Comparison of ENCODE assay signal across 8 cellular contexts in the genomic region with DNA sequence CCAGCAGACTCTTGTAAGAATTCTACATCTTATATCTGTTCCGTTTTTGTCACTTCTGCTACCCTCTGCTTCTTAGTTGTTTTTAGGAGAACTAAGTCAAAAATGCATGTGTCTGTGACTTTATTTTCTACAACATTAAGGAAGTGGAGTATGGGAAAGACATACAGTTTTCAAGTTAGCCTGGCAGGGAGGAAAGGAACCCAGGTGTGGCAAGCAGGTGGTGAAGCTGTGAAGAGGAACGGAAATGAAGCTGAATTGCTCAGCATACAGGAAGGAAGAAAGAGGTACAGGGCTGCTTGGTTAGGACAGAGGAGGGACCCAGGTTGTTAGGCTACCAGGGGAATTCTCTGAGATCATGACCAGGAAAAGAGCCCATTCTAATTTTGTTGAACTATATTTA. TPM values are rescaled to one million over a fixed set of nuclear protein-coding genes. Genes with fewer than 3 reads are reported as not detected.
DNase-seq lines count a peak whose midpoint lies in the region; ATAC-seq and TF ChIP-seq lines count a peak whose summit lies in the region.

No MANE protein-coding gene starts in this region.

- no peaks in the 10 kb centered on the region for H3K36me3 ChIP-seq in lower lobe of right lung
- no peaks in the 10 kb centered on the region for H3K36me3 ChIP-seq in ovary
- H3K36me3 ChIP-seq in SJCRH30: no peaks in the 10 kb centered on the region

- no peaks in the 10 kb centered on the region for H3K27me3 ChIP-seq in lower lobe of right lung (ENCODE audit: low read depth)
- H3K27me3 ChIP-seq in ovary: no peaks in the 10 kb centered on the region
- no peaks in the 10 kb centered on the region for H3K27me3 ChIP-seq in SJCRH30

- H3K27ac ChIP-seq in lower lobe of right lung: peak overlapping the region; percentile 61
- H3K27ac ChIP-seq in ovary: no peak overlapping the region
- H3K27ac ChIP-seq in SJCRH30: no peak overlapping the region

- ATAC-seq in GM21526 (IDR thresholded peaks at IDR 0.05; ENCODE audit: low FRiP score, unreplicated experiment) (peak; percentile 45), lower lobe of right lung (peak; percentile 48 to 74)

- H3K4me3 ChIP-seq in lower lobe of right lung (peak overlapping the region; percentile 41), ovary (no peak overlapping the region), SJCRH30 (no peak overlapping the region)

- H3K9me3 ChIP-seq in lower lobe of right lung (no peaks in the 10 kb centered on the region), ovary (no peaks in the 10 kb centered on the region), SJCRH30 (replicated peaks) (no peaks in the 10 kb centered on the region)

- peak overlapping the region; percentile 97 for H3K27ac Mint-ChIP-seq in T-helper 2 cell treated with Interferon-gamma antibody and Interleukin-4, amounts not matched to agents 5 μg/mL and 100 μg/mL, for 36 hours

- H3K4me1 Mint-ChIP-seq in T-helper 2 cell treated with Interferon-gamma antibody and Interleukin-4, amounts not matched to agents 5 μg/mL and 100 μg/mL, for 36 hours (ENCODE audit: low read depth): peaks cover 72% of the 10 kb centered on the region

- no peaks in the 10 kb centered on the region for H3K9me3 Mint-ChIP-seq in T-helper 2 cell treated with Interferon-gamma antibody and Interleukin-4, amounts not matched to agents 5 μg/mL and 100 μg/mL, for 36 hours

- TF ChIP-seq EP300 in ovary (IDR thresholded peaks at IDR 0.05): no peak

- intact Hi-C loops in lower lobe of right lung (cut with DNase I) (no loop called here), ovary (cut with DNase I) (no loop called here)

- WGBS in ovary, 3 donors: 84 to 86% (median 86%) methylated on average over 2 of the region's 2 CpGs

- no peaks in the 10 kb centered on the region for H3K27me3 Mint-ChIP-seq in T-helper 2 cell treated with Interferon-gamma antibody and Interleukin-4, amounts not matched to agents 5 μg/mL and 100 μg/mL, for 36 hours (ENCODE audit: low read depth)

- H3K4me3 Mint-ChIP-seq in T-helper 2 cell treated with Interferon-gamma antibody and Interleukin-4, amounts not matched to agents 5 μg/mL and 100 μg/mL, for 36 hours: peak overlapping the region; percentile 82

- no peak for TF ChIP-seq CTCF in lower lobe of right lung (IDR thresholded peaks at IDR 0.05)
- TF ChIP-seq CTCF in ovary (IDR thresholded peaks at IDR 0.05): no peak

- H3K36me3 Mint-ChIP-seq in T-helper 2 cell treated with Interferon-gamma antibody and Interleukin-4, amounts not matched to agents 5 μg/mL and 100 μg/mL, for 36 hours (ENCODE audit: low read depth): peaks cover 41% of the 10 kb centered on the region

- DNase-seq in DMS53 (lab: John Stamatoyannopoulos, UW) (peak; percentile 66), lower lobe of right lung (no peak), globus pallidus (ENCODE audit: low spot score) (no peak), ovary (no peak), SJCRH30 (no peak), COR-L47 (lab: John Stamatoyannopoulos, UW) (no peak)
- no peak for DNase-seq in T-helper 2 cell treated with Interferon-gamma antibody and Interleukin-4, amounts not matched to agents 5 μg/mL and 100 μg/mL, for 36 hours (ENCODE audit: low spot score)

- TF ChIP-seq POLR2A in ovary (IDR thresholded peaks at IDR 0.05): no peak

- H3K4me1 ChIP-seq in lower lobe of right lung (peaks cover 64% of the 10 kb centered on the region), ovary (ENCODE audit: insufficient read depth) (peaks cover 1% of the 10 kb centered on the region), SJCRH30 (no peaks in the 10 kb centered on the region)

RNA-seq across cellular contexts. Expression of gene GPRIN3, which starts 9.4 kb away (rescaled TPM):
- total RNA-seq in lower lobe of right lung: 34.2 TPM
- total RNA-seq in ovary: 1 to 10 TPM; 2.7 to 6.8 (median 3.9) TPM
- 1 to 10 TPM; 1.0 to 1.7 TPM for polyA plus RNA-seq in ovary
- total RNA-seq in SJCRH30 (2014; rRNA removed; shearing (Covaris generic)): 0.08 and 0.12 TPM in 2 replicates
